In genomic region chr10:117545141-117546019, GRCh38 we compare ENCODE assay signal across 13 cellular contexts. TPM values are rescaled to one million over a fixed set of nuclear protein-coding genes. Genes with fewer than 3 reads are reported as not detected.
DNase-seq lines count a peak whose midpoint lies in the region; ATAC-seq and TF ChIP-seq lines count a peak whose summit lies in the region.
"Had no signal": no experiment of that assay in that cellular context is flagged by ENCODE, and none has a peak within 500 bp of the region (broad histone marks: within the 10 kb centered on the region; RNA-seq: fewer than 3 reads in every experiment).

No MANE protein-coding gene starts in this region.

- no peak for ATAC-seq in left cardiac atrium
- ATAC-seq in HG03280 (IDR thresholded peaks at IDR 0.05; ENCODE audit: unreplicated experiment): no peak

- peak overlapping the region; percentile 36 for H3K9ac ChIP-seq in neural cell (ENCODE audit: low read length)

- H3K9me2 ChIP-seq in neural cell (ENCODE audit: insufficient read depth, low read length): no peaks in the 10 kb centered on the region

- H4K20me1 ChIP-seq in neural cell (ENCODE audit: insufficient read depth): no peaks in the 10 kb centered on the region

- no peak for TF ChIP-seq RAD21 in neural cell (conservative IDR thresholded peaks at IDR 0.05)

- no peak overlapping the region for H2AFZ ChIP-seq in neural cell (ENCODE audit: low read depth, low read length)

- no peak overlapping the region for H3K27ac ChIP-seq in neural cell (ENCODE audit: low read length)
- H3K27ac ChIP-seq: C4-2B, cardiac muscle cell had no signal

- H3K36me3 ChIP-seq in neural cell (ENCODE audit: insufficient read depth, low read length): no peaks in the 10 kb centered on the region
- H3K36me3 ChIP-seq: cardiac muscle cell, HAP-1 had no signal

- no peak overlapping the region for H3K4me2 ChIP-seq in neural cell (ENCODE audit: low read length)

- DNase-seq in cardiac septum (ENCODE audit: low spot score) (peak; percentile 61), left cardiac atrium (no peak), fibroblast of pulmonary artery (ENCODE audit: low read depth) (no peak), DMS114 treated with DMSO at 0.1 percent for 48 hours (lab: John Stamatoyannopoulos, UW; ENCODE audit: unreplicated experiment) (no peak), erythroblast (lab: John Stamatoyannopoulos, UW) (no peak), AG20443 (ENCODE audit: low spot score) (no peak)
- DNase-seq: KG1; NK-92 treated with Interleukin-12 subunit alpha and Interleukin-12 subunit beta, amount 100 ng/mL, for 24 hours had no signal

- no peak for TF ChIP-seq POLR2A in erythroblast (IDR thresholded peaks at IDR 0.05; ENCODE audit: low read length)

- no peaks in the 10 kb centered on the region for H3F3A ChIP-seq in neural cell (ENCODE audit: insufficient read depth, low read length, poor library complexity, severe bottlenecking)

- TF ChIP-seq CTCF in fibroblast of pulmonary artery (IDR thresholded peaks at IDR 0.05; ENCODE audit: low read length, missing control alignments) (no peak), neural cell (IDR thresholded peaks at IDR 0.05; ENCODE audit: poor library complexity, severe bottlenecking) (no peak)

- peak overlapping the region; percentile 55 for H3K4me3 ChIP-seq in fibroblast of pulmonary artery (replicated peaks; ENCODE audit: low read depth, low read length)
- H3K4me3 ChIP-seq in neural cell (ENCODE audit: low read length): peak overlapping the region; percentile 65
- H3K4me3 ChIP-seq: cardiac muscle cell, HAP-1 had no signal

- TF ChIP-seq EP300 in neural cell (conservative IDR thresholded peaks at IDR 0.05; ENCODE audit: poor library complexity, severe bottlenecking): no peak

- H3K27me3 ChIP-seq in neural cell (ENCODE audit: insufficient read depth, low read depth, low read length): peaks cover 100% of the 10 kb centered on the region

- no peaks in the 10 kb centered on the region for H3K9me3 ChIP-seq in neural cell (ENCODE audit: low read length)
- H3K9me3 ChIP-seq: HAP-1 had no signal

- intact Hi-C loops in cardiac septum (cut with DNase I): loop anchor here (10.0 kb wide), 1 partner anchor 559 kb away; no protein-coding TSS in a partner anchor
- intact Hi-C loops in left cardiac atrium (cut with DNase I): no loop called here

- peaks cover 79% of the 10 kb centered on the region for H3K79me2 ChIP-seq in neural cell (replicated peaks; ENCODE audit: insufficient read depth, low read length)

TF ChIP-seq in neural cell, 6 proteins besides CTCF, POLR2A, EP300 and RAD21:
- TF ChIP-seq POLR2AphosphoS5 (IDR thresholded peaks at IDR 0.05): peak; percentile 6
- TF ChIP-seq MXI1 (conservative IDR thresholded peaks at IDR 0.05; ENCODE audit: poor library complexity, severe bottlenecking): no peak

RNA-seq across cellular contexts. Expression of gene EMX2, which starts 2.8 kb away (rescaled TPM):
- total RNA-seq in cardiac septum: 0.19 TPM
- under 1 TPM; 0.26 to 0.56 TPM for total RNA-seq in left cardiac atrium
- polyA plus RNA-seq in neural cell: 0.12 and 1.1 TPM in 2 replicates
- polyA minus RNA-seq in neural cell: 0.24 and 0.81 TPM in 2 replicates
- total RNA-seq: cardiac muscle cell had no signal
- polyA plus RNA-seq: cardiac muscle cell had no signal
